34 cellular contexts compared by ENCODE assay signal in the genomic region with DNA sequence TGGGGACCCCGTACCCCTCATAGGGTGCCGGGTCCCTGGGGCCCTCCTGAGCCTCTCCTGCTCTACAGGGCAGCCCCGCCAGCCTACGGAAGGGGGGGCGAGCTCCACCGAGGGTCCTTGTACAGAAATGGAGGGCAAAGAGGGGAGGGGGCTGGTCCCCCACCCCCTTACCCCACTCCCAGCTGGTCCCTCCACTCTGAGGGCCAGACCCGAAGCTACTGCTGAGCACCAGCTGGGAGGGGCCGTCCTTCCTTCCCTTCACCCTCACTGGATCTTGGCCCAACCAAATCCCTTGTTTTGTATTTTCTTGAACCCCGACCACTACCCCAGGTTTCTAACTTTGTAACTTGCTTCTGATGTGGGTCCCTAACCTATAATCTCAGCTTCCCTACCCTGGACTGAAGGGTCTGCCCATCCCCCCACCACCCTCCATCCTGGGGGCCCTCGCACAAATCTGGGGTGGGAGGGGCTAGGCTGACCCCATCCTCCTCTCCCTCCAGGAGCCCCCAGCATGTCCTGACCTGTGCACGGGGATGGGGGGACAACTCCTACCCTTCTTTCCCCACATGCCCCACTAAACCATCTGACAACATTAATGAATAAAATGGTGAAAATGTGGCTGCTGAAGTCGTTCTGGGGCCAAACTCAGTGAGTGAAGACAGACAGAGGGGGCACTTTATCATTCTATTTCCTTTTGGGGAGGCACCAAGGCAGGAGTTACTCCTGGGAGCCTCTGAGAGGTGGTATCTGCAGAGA. TPM values are rescaled to one million over a fixed set of nuclear protein-coding genes. Genes with fewer than 3 reads are reported as not detected.
"Had no signal": no experiment of that assay in that cellular context is flagged by ENCODE, and none has a peak within 500 bp of the region (broad histone marks: within the 10 kb centered on the region; RNA-seq: fewer than 3 reads in every experiment).

No MANE protein-coding gene starts in this region.

- ATAC-seq: activated naive CD4-positive, alpha-beta T cell treated with anti-CD3 and anti-CD28 coated beads, Interleukin-2, amount 50 U/mL, for 72 hours; activated T-cell treated with anti-CD3 and anti-CD28 coated beads, Interleukin-2, amount 50 U/mL, for 72 hours; foreskin keratinocyte; gastrocnemius medialis; heart left ventricle; WTC11 had no signal

- H3K4me3 Mint-ChIP-seq: activated CD4-positive, alpha-beta memory T cell treated with anti-CD3 and anti-CD28 coated beads, Interleukin-2, amount 10 ng/mL, durations not matched to agents 7 days and 5 days; activated CD4-positive, alpha-beta T cell treated with anti-CD3 and anti-CD28 coated beads, Interleukin-2, amount 10 ng/mL, durations not matched to agents 7 days and 5 days; activated naive CD4-positive, alpha-beta T cell treated with anti-CD3 and anti-CD28 coated beads, Interleukin-2, amount 10 ng/mL, durations not matched to agents 7 days and 5 days; activated naive CD8-positive, alpha-beta T cell treated with anti-CD3 and anti-CD28 coated beads, Interleukin-2, amount 10 ng/mL, durations not matched to agents 7 days and 5 days; activated T-cell treated with anti-CD3 and anti-CD28 coated beads, Interleukin-2, amount 50 U/mL, for 24 hours; activated T-cell treated with anti-CD3 and anti-CD28 coated beads, Interleukin-2, amount 50 U/mL, for 72 hours; brain; WTC11 had no signal

- H3K36me3 Mint-ChIP-seq: activated naive CD4-positive, alpha-beta T cell treated with anti-CD3 and anti-CD28 coated beads, Interleukin-2, amount 50 U/mL, for 72 hours; activated naive CD8-positive, alpha-beta T cell treated with anti-CD3 and anti-CD28 coated beads, Interleukin-2, amount 10 ng/mL, durations not matched to agents 7 days and 5 days; WTC11 had no signal

- H3K27me3 ChIP-seq: ascending aorta, breast epithelium, cardiac muscle cell, colonic mucosa, foreskin keratinocyte, gastrocnemius medialis, heart left ventricle had no signal

- H3K27ac Mint-ChIP-seq: activated CD4-positive, alpha-beta memory T cell treated with anti-CD3 and anti-CD28 coated beads, Interleukin-2, amount 10 ng/mL, durations not matched to agents 7 days and 5 days; activated CD4-positive, alpha-beta T cell treated with anti-CD3 and anti-CD28 coated beads, Interleukin-2, amount 10 ng/mL, durations not matched to agents 7 days and 5 days; activated naive CD4-positive, alpha-beta T cell treated with anti-CD3 and anti-CD28 coated beads, Interleukin-2, amount 10 ng/mL, durations not matched to agents 7 days and 5 days; activated naive CD8-positive, alpha-beta T cell treated with anti-CD3 and anti-CD28 coated beads, Interleukin-2, amount 10 ng/mL, durations not matched to agents 7 days and 5 days; activated T-cell treated with anti-CD3 and anti-CD28 coated beads, Interleukin-2, amount 50 U/mL, for 24 hours; activated T-cell treated with anti-CD3 and anti-CD28 coated beads, Interleukin-2, amount 50 U/mL, for 72 hours; WTC11 had no signal

- H3K4me1 ChIP-seq: ascending aorta, breast epithelium, colonic mucosa, esophagus muscularis mucosa, foreskin keratinocyte, gastrocnemius medialis, heart left ventricle had no signal

- H3K27ac ChIP-seq: ascending aorta, breast epithelium, cardiac muscle cell, colonic mucosa, esophagus muscularis mucosa, foreskin keratinocyte, gastrocnemius medialis, heart left ventricle, VCaP had no signal

- FAIRE-seq: endometrium had no signal

- H3K27me3 Mint-ChIP-seq: activated CD4-positive, alpha-beta memory T cell treated with anti-CD3 and anti-CD28 coated beads, Interleukin-2, amount 10 ng/mL, durations not matched to agents 7 days and 5 days; activated CD4-positive, alpha-beta T cell treated with anti-CD3 and anti-CD28 coated beads, Interleukin-2, amount 10 ng/mL, durations not matched to agents 7 days and 5 days; activated naive CD4-positive, alpha-beta T cell treated with anti-CD3 and anti-CD28 coated beads, Interleukin-2, amount 10 ng/mL, durations not matched to agents 7 days and 5 days; activated naive CD8-positive, alpha-beta T cell treated with anti-CD3 and anti-CD28 coated beads, Interleukin-2, amount 10 ng/mL, durations not matched to agents 7 days and 5 days; activated T-cell treated with anti-CD3 and anti-CD28 coated beads, Interleukin-2, amount 50 U/mL, for 24 hours had no signal

- H3K4me3 ChIP-seq: ascending aorta, breast epithelium, cardiac muscle cell, colonic mucosa, esophagus muscularis mucosa, gastrocnemius medialis, heart left ventricle had no signal

- H3K4me1 Mint-ChIP-seq: activated CD4-positive, alpha-beta memory T cell treated with anti-CD3 and anti-CD28 coated beads, Interleukin-2, amount 10 ng/mL, durations not matched to agents 7 days and 5 days; activated CD4-positive, alpha-beta T cell treated with anti-CD3 and anti-CD28 coated beads, Interleukin-2, amount 10 ng/mL, durations not matched to agents 7 days and 5 days; activated naive CD4-positive, alpha-beta T cell treated with anti-CD3 and anti-CD28 coated beads, Interleukin-2, amount 10 ng/mL, durations not matched to agents 7 days and 5 days; brain had no signal

- H3K9me3 Mint-ChIP-seq: activated CD4-positive, alpha-beta memory T cell treated with anti-CD3 and anti-CD28 coated beads, Interleukin-2, amount 10 ng/mL, durations not matched to agents 7 days and 5 days; activated CD4-positive, alpha-beta T cell treated with anti-CD3 and anti-CD28 coated beads, Interleukin-2, amount 10 ng/mL, durations not matched to agents 7 days and 5 days; activated naive CD4-positive, alpha-beta T cell treated with anti-CD3 and anti-CD28 coated beads, Interleukin-2, amount 10 ng/mL, durations not matched to agents 7 days and 5 days; activated naive CD4-positive, alpha-beta T cell treated with anti-CD3 and anti-CD28 coated beads, Interleukin-2, amount 50 U/mL, for 72 hours; activated naive CD8-positive, alpha-beta T cell treated with anti-CD3 and anti-CD28 coated beads, Interleukin-2, amount 10 ng/mL, durations not matched to agents 7 days and 5 days; activated T-cell treated with anti-CD3 and anti-CD28 coated beads, Interleukin-2, amount 50 U/mL, for 24 hours; activated T-cell treated with anti-CD3 and anti-CD28 coated beads, Interleukin-2, amount 50 U/mL, for 72 hours; brain; WTC11 had no signal

- DNase-seq: activated CD4-positive, alpha-beta memory T cell treated with anti-CD3 and anti-CD28 coated beads, Interleukin-2, amount 10 ng/mL, durations not matched to agents 7 days and 5 days; activated CD4-positive, alpha-beta T cell treated with anti-CD3 and anti-CD28 coated beads for 1 hour; activated CD4-positive, alpha-beta T cell treated with anti-CD3 and anti-CD28 coated beads for 4 hours; activated CD4-positive, alpha-beta T cell treated with anti-CD3 and anti-CD28 coated beads, Interleukin-2, amount 10 ng/mL, durations not matched to agents 7 days and 5 days; activated CD4-positive, alpha-beta T cell treated with anti-CD3 and anti-CD28 coated beads, Interleukin-2, amount 50 U/mL, for 4 hours; activated CD8-positive, alpha-beta memory T cell treated with anti-CD3 and anti-CD28 coated beads, Interleukin-2, amount 50 U/mL, for 48 hours; activated gamma-delta T cell; activated naive CD4-positive, alpha-beta T cell; activated naive CD4-positive, alpha-beta T cell treated with anti-CD3 and anti-CD28 coated beads, Interleukin-2, amount 10 ng/mL, durations not matched to agents 7 days and 5 days; activated naive CD8-positive, alpha-beta T cell treated with anti-CD3 and anti-CD28 coated beads, Interleukin-2, amount 10 ng/mL, durations not matched to agents 7 days and 5 days; activated T-cell treated with anti-CD3 and anti-CD28 coated beads for 4 hours; activated T-cell treated with anti-CD3 and anti-CD28 coated beads, Interleukin-2, amount 50 U/mL, for 24 hours; activated T-cell treated with anti-CD3 and anti-CD28 coated beads, Interleukin-2, amount 50 U/mL, for 72 hours; central memory CD4-positive, alpha-beta T cell; cerebellar nuclear complex; colonic mucosa; effector CD8-positive, alpha-beta T cell; erythroblast; foreskin keratinocyte; gastrocnemius medialis; glutamatergic neuron; heart left ventricle; T-helper 2 cell had no signal

- H3K36me3 ChIP-seq: breast epithelium, cardiac muscle cell, colonic mucosa, gastrocnemius medialis had no signal

- H3K9me3 ChIP-seq: ascending aorta, breast epithelium, colonic mucosa, esophagus muscularis mucosa, gastrocnemius medialis, heart left ventricle had no signal

RNA-seq across cellular contexts. Expression of a gene that starts 24.3 kb away (rescaled TPM):
- total RNA-seq: activated CD4-positive, alpha-beta memory T cell treated with anti-CD3 and anti-CD28 coated beads, Interleukin-2, amount 10 ng/mL, durations not matched to agents 7 days and 5 days; activated CD4-positive, alpha-beta T cell treated with anti-CD3 and anti-CD28 coated beads, Interleukin-2, amount 10 ng/mL, durations not matched to agents 7 days and 5 days; activated naive CD4-positive, alpha-beta T cell treated with anti-CD3 and anti-CD28 coated beads, Interleukin-2, amount 50 U/mL, for 72 hours; activated naive CD8-positive, alpha-beta T cell treated with anti-CD3 and anti-CD28 coated beads, Interleukin-2, amount 10 ng/mL, durations not matched to agents 7 days and 5 days; activated T-cell treated with anti-CD3 and anti-CD28 coated beads, Interleukin-2, amount 50 U/mL, for 72 hours; ascending aorta; breast epithelium; colonic mucosa; dermis microvascular lymphatic vessel endothelial cell; esophagus muscularis mucosa; foreskin keratinocyte; heart left ventricle; T-helper 1 cell treated with Interleukin-12 subunit alpha and Interleukin-12 subunit beta and Interleukin-4 antibody, amounts not matched to agents 30 ng/mL and 1 ng/mL, for 36 hours; WTC11 had no signal

RNA-seq across cellular contexts. Expression of a gene that starts 31.6 kb away (rescaled TPM):
- total RNA-seq: T-helper 1 cell treated with Interleukin-12 subunit alpha and Interleukin-12 subunit beta and Interleukin-4 antibody, amounts not matched to agents 30 ng/mL and 1 ng/mL, for 36 hours had no signal
